Comparison of ENCODE assay signal across 17 cellular contexts in genomic region chrX:131845771-131846170, GRCh38.
DNase-seq lines count a peak whose midpoint lies in the region; ATAC-seq, FAIRE-seq and TF ChIP-seq lines count a peak whose summit lies in the region.
"Had no signal": no experiment of that assay in that cellular context is flagged by ENCODE, and none has a peak within 500 bp of the region (broad histone marks: within the 10 kb centered on the region; RNA-seq: fewer than 3 reads in every experiment).

No MANE protein-coding gene starts in this region.

- H3K36me3 ChIP-seq in HEK293 (ENCODE audit: control insufficient read depth in 2 of 2, insufficient read depth in 1 of 2, low read length in 2 of 2) (no peaks in the 10 kb centered on the region), astrocyte (ENCODE audit: insufficient read depth, low read length) (no peaks in the 10 kb centered on the region), pancreas (no peaks in the 10 kb centered on the region)

- H3K79me2 ChIP-seq in astrocyte (ENCODE audit: insufficient read depth, low read length) = no peaks in the 10 kb centered on the region

- peaks cover 7% of the 10 kb centered on the region; the same call in 1 of the 2 replicates for H3K4me1 ChIP-seq in HEK293 (ENCODE audit: control insufficient read depth, insufficient read depth, low read length)
- no peaks in the 10 kb centered on the region for H3K4me1 ChIP-seq in astrocyte (ENCODE audit: insufficient read depth, low read length)
- H3K4me1 ChIP-seq in pancreas = no peaks in the 10 kb centered on the region

- intact Hi-C loops in pancreas (cut with DNase I) = loop anchor here in 1 of 3 donors (10.0 kb wide), 1 partner anchor 769 kb away; no protein-coding TSS in a partner anchor
- intact Hi-C loops in activated CD4-positive, alpha-beta T cell treated with anti-CD3 and anti-CD28 coated beads for 36 hours (cut with DNase I, micrococcal nuclease) = no loop called here

- H3K9ac ChIP-seq in astrocyte (ENCODE audit: low read length) = no peak overlapping the region

- H3K4me3 ChIP-seq in HEK293 (ENCODE audit: low read depth, low read length) (no peak overlapping the region), astrocyte (ENCODE audit: insufficient read depth, low read depth, low read length) (no peak overlapping the region), pancreas (no peak overlapping the region)

- no peaks in the 10 kb centered on the region for H3K9me3 Mint-ChIP-seq in astrocyte (ENCODE audit: unreplicated experiment)
- no peaks in the 10 kb centered on the region for H3K9me3 Mint-ChIP-seq in activated CD4-positive, alpha-beta T cell treated with anti-CD3 and anti-CD28 coated beads for 36 hours (ENCODE audit: low read depth)
- no peaks in the 10 kb centered on the region for H3K9me3 Mint-ChIP-seq in activated naive CD8-positive, alpha-beta T cell treated with anti-CD3 and anti-CD28 coated beads for 36 hours
- H3K9me3 Mint-ChIP-seq: CD4-positive, alpha-beta memory T cell had no signal

- H3K4me1 Mint-ChIP-seq in astrocyte (ENCODE audit: low read depth, unreplicated experiment) = no peaks in the 10 kb centered on the region
- no peaks in the 10 kb centered on the region for H3K4me1 Mint-ChIP-seq in activated CD4-positive, alpha-beta T cell treated with anti-CD3 and anti-CD28 coated beads for 36 hours
- H3K4me1 Mint-ChIP-seq in activated naive CD8-positive, alpha-beta T cell treated with anti-CD3 and anti-CD28 coated beads for 36 hours = peaks cover 2% of the 10 kb centered on the region

- no peak overlapping the region for H3K4me2 ChIP-seq in astrocyte (ENCODE audit: low read length)

- H3K9me3 ChIP-seq in HEK293 (ENCODE audit: control insufficient read depth, insufficient read depth, low read depth, low read length) (no peaks in the 10 kb centered on the region), astrocyte (ENCODE audit: insufficient read depth, low read depth, low read length) (no peaks in the 10 kb centered on the region), pancreas (no peaks in the 10 kb centered on the region)

- H3K27me3 Mint-ChIP-seq in astrocyte (ENCODE audit: low read depth, unreplicated experiment) = no peaks in the 10 kb centered on the region
- no peaks in the 10 kb centered on the region for H3K27me3 Mint-ChIP-seq in activated CD4-positive, alpha-beta T cell treated with anti-CD3 and anti-CD28 coated beads for 36 hours
- no peaks in the 10 kb centered on the region for H3K27me3 Mint-ChIP-seq in activated naive CD8-positive, alpha-beta T cell treated with anti-CD3 and anti-CD28 coated beads for 36 hours
- H3K27me3 Mint-ChIP-seq: CD4-positive, alpha-beta memory T cell had no signal

- H4K20me1 ChIP-seq in astrocyte (ENCODE audit: insufficient read depth, low read length) = no peaks in the 10 kb centered on the region

- H3K27ac ChIP-seq in HEK293 (ENCODE audit: extremely low read depth, low read depth, low read length) = no peak overlapping the region
- no peak overlapping the region for H3K27ac ChIP-seq in astrocyte (ENCODE audit: low read depth, low read length)
- H3K27ac ChIP-seq in pancreas = no peak overlapping the region

- FAIRE-seq in astrocyte (lab: Jason Lieb, UNC) (peak; percentile 93), pancreas (lab: Jason Lieb, UNC) (peak; percentile 26)
- FAIRE-seq: GM12892 had no signal

- 43 to 62% methylated on average over 1 of the region's 1 CpG for WGBS in pancreas, 2 donors

- DNase-seq in astrocyte (ENCODE audit: low read depth) = no peak
- DNase-seq in pancreas = no peak
- no peak for DNase-seq in GF-D8 (lab: John Stamatoyannopoulos, UW)
- DNase-seq in OCI-M1 (lab: John Stamatoyannopoulos, UW) = no peak
- DNase-seq in activated CD4-positive, alpha-beta T cell treated with anti-CD3 and anti-CD28 coated beads for 36 hours = no peak
- no peak for DNase-seq in activated naive CD8-positive, alpha-beta T cell treated with anti-CD3 and anti-CD28 coated beads for 36 hours
- DNase-seq: 8988T; C1 segment of cervical spinal cord; Calu3; CD4-positive, alpha-beta memory T cell; COR-L47; DMS79 treated with DMSO at 0.1 percent for 48 hours; GOT3; H7; HCEC 1CT had no signal

- no peaks in the 10 kb centered on the region for H3K27me3 ChIP-seq in astrocyte (ENCODE audit: insufficient read depth, low read length)
- H3K27me3 ChIP-seq in pancreas = peaks cover 0 to 21% (median 6%) of the 10 kb centered on the region in 4 donors

- no peak overlapping the region for H3K27ac Mint-ChIP-seq in astrocyte (ENCODE audit: unreplicated experiment)
- H3K27ac Mint-ChIP-seq in activated CD4-positive, alpha-beta T cell treated with anti-CD3 and anti-CD28 coated beads for 36 hours = no peak overlapping the region
- no peak overlapping the region for H3K27ac Mint-ChIP-seq in activated naive CD8-positive, alpha-beta T cell treated with anti-CD3 and anti-CD28 coated beads for 36 hours
- H3K27ac Mint-ChIP-seq: CD4-positive, alpha-beta memory T cell had no signal

- no peak overlapping the region for H2AFZ ChIP-seq in astrocyte (ENCODE audit: low read depth, low read length)

- CTCF ChIA-PET in HEK293 (lab: Yijun Ruan, JAX) = interaction anchor here (0.8 to 1.0 kb wide), 2 partner anchors 768 to 769 kb away, joined by 3 read pairs; no protein-coding TSS in a partner anchor
- CTCF ChIA-PET in activated CD4-positive, alpha-beta T cell treated with anti-CD3 and anti-CD28 coated beads for 36 hours (lab: Charles Lee) = no interaction called here

- no peaks in the 10 kb centered on the region for H3K36me3 Mint-ChIP-seq in astrocyte (ENCODE audit: low read depth, unreplicated experiment)
- no peaks in the 10 kb centered on the region for H3K36me3 Mint-ChIP-seq in activated CD4-positive, alpha-beta T cell treated with anti-CD3 and anti-CD28 coated beads for 36 hours (ENCODE audit: low read depth)
- H3K36me3 Mint-ChIP-seq in activated naive CD8-positive, alpha-beta T cell treated with anti-CD3 and anti-CD28 coated beads for 36 hours = no peaks in the 10 kb centered on the region
- H3K36me3 Mint-ChIP-seq: CD4-positive, alpha-beta memory T cell had no signal

- no peak for TF ChIP-seq CTCF in HEK293 (tag by site-specific recombination; IDR thresholded peaks at IDR 0.05)
- no peak for TF ChIP-seq CTCF in astrocyte (IDR thresholded peaks at IDR 0.05; ENCODE audit: insufficient read depth, low read depth, low read length)
- no peak for TF ChIP-seq CTCF in pancreas (IDR thresholded peaks at IDR 0.05)

- ATAC-seq in pancreas = no peak
- ATAC-seq in activated CD4-positive, alpha-beta T cell treated with anti-CD3 and anti-CD28 coated beads for 36 hours = no peak

- no peak overlapping the region for H3K4me3 Mint-ChIP-seq in astrocyte (ENCODE audit: unreplicated experiment)
- no peak overlapping the region for H3K4me3 Mint-ChIP-seq in activated CD4-positive, alpha-beta T cell treated with anti-CD3 and anti-CD28 coated beads for 36 hours
- H3K4me3 Mint-ChIP-seq in activated naive CD8-positive, alpha-beta T cell treated with anti-CD3 and anti-CD28 coated beads for 36 hours = no peak overlapping the region
- H3K4me3 Mint-ChIP-seq: CD4-positive, alpha-beta memory T cell had no signal

- POLR2A ChIA-PET in HEK293 (lab: Yijun Ruan, JAX) = no interaction called here
- POLR2A ChIA-PET in activated CD4-positive, alpha-beta T cell treated with anti-CD3 and anti-CD28 coated beads for 36 hours (lab: Charles Lee) = no interaction called here

TF ChIP-seq in HEK293, 187 proteins besides CTCF, POLR2A, EP300 and RAD21:
- TF ChIP-seq ZNF585B (tag by site-specific recombination; IDR thresholded peaks at IDR 0.05) (no peak), ZEB2 (tag by site-specific recombination; IDR thresholded peaks at IDR 0.05) (no peak), ZNF624 (tag by site-specific recombination; IDR thresholded peaks at IDR 0.05) (no peak), MZF1 (tag by site-specific recombination; IDR thresholded peaks at IDR 0.05; ENCODE audit: borderline replicate concordance) (no peak), ZNF335 (tag by site-specific recombination; conservative IDR thresholded peaks at IDR 0.05) (peak; percentile 46; the same call in 1 of the 2 replicates), ZSCAN30 (tag by site-specific recombination; IDR thresholded peaks at IDR 0.05) (no peak), KLF9 (tag by site-specific recombination; IDR thresholded peaks at IDR 0.05; ENCODE audit: low read depth) (no peak)
